8 cellular contexts compared by ENCODE assay signal in genomic region chr2:20050104-20050711, GRCh38. TPM values are rescaled to one million over a fixed set of nuclear protein-coding genes. Genes with fewer than 3 reads are reported as not detected.
A peak's percentile ranks its signal among the peaks of the same experiment; 100 is the strongest.
DNase-seq lines count a peak whose midpoint lies in the region; ATAC-seq and TF ChIP-seq lines count a peak whose summit lies in the region.

No MANE protein-coding gene starts in this region.

- H3K27ac ChIP-seq in AG04450 (ENCODE audit: low read depth, low read length) (peak overlapping the region; percentile 100), liver (ENCODE audit: low read depth in 1 of 2, low read length in 2 of 2) (peak overlapping the region; percentile 99), thyroid gland (peak overlapping the region; percentile 95 to 99 (median 99))

- POLR2A ChIA-PET in AG04450 (lab: Yijun Ruan, JAX), result interaction anchor here (1.1 to 4.6 kb wide), 5 partner anchors 12 to 44 kb away, joined by 3 to 54 read pairs (median 33); no protein-coding TSS in a partner anchor

- H3K36me3 ChIP-seq in liver (ENCODE audit: control insufficient read depth in 4 of 4, insufficient read depth in 3 of 4, low read depth in 1 of 4, low read length in 3 of 4) (peaks cover 0 to 3% (median 0%) of the 10 kb centered on the region in 4 donors), thyroid gland (no peaks in the 10 kb centered on the region)

- DNase-seq in AG04450 (ENCODE audit: low read depth, low spot score) (peak; percentile 47), HK-2 (ENCODE audit: unreplicated experiment) (peak; percentile 10), OCI-M1 (lab: John Stamatoyannopoulos, UW) (peak; percentile 95), astrocyte of the hippocampus (ENCODE audit: low read depth, low spot score) (peak; percentile 68), thyroid gland (no peak), AG08395 (ENCODE audit: low spot score) (no peak)

- H3K4me1 ChIP-seq in liver (ENCODE audit: control insufficient read depth in 4 of 4, insufficient read depth in 4 of 4, low read length in 3 of 4), result peaks cover 2 to 27% (median 21%) of the 10 kb centered on the region in 4 donors
- H3K4me1 ChIP-seq in thyroid gland, result peaks cover 25 to 38% of the 10 kb centered on the region in 2 donors

- no peak for TF ChIP-seq RAD21 in liver (IDR thresholded peaks at IDR 0.05)

- CTCF ChIA-PET in AG04450 (lab: Charles Lee), result interaction anchor here (2.8 to 4.4 kb wide), 2 partner anchors 34 to 44 kb away, joined by 16 to 34 read pairs; no protein-coding TSS in a partner anchor

- WGBS in liver, result 2% methylated on average over 11 of the region's 11 CpGs
- WGBS in thyroid gland, 2 donors, result 1% methylated on average over 11 of the region's 11 CpGs

- H3K9ac ChIP-seq in liver (ENCODE audit: low read depth in 1 of 2, low read length in 2 of 2), result peak overlapping the region; percentile 97 to 99

- ATAC-seq in GM18502 (IDR thresholded peaks at IDR 0.05; ENCODE audit: poor library complexity, unreplicated experiment), result peak; percentile 37

- TF ChIP-seq CTCF in AG04450 (IDR thresholded peaks at IDR 0.05; ENCODE audit: low read depth, low read length) (no peak), liver (IDR thresholded peaks at IDR 0.05; ENCODE audit: low read depth, low read length, missing input control) (no peak), thyroid gland (IDR thresholded peaks at IDR 0.05) (no peak)

- no peak for TF ChIP-seq POLR2A in thyroid gland (IDR thresholded peaks at IDR 0.05)

- peak overlapping the region; percentile 97 for H3K4me3 ChIP-seq in AG04450 (ENCODE audit: low read depth, low read length)
- H3K4me3 ChIP-seq in liver (ENCODE audit: low read depth in 1 of 3, low read length in 3 of 3), result peak overlapping the region; percentile 78 to 97 (median 92)
- peak overlapping the region; percentile 66 to 92 (median 80) for H3K4me3 ChIP-seq in thyroid gland (replicated peaks in 1 of 3)

- H3K9me3 ChIP-seq in AG04450 (ENCODE audit: control insufficient read depth, insufficient read depth, low read length) (no peaks in the 10 kb centered on the region), liver (ENCODE audit: control insufficient read depth in 4 of 4, low read length in 3 of 4) (no peaks in the 10 kb centered on the region), thyroid gland (no peaks in the 10 kb centered on the region)

- H3K27me3 ChIP-seq in AG04450 (ENCODE audit: control insufficient read depth, insufficient read depth, low read length) (no peaks in the 10 kb centered on the region), liver (ENCODE audit: control insufficient read depth in 4 of 4, insufficient read depth in 4 of 4, low read length in 3 of 4) (no peaks in the 10 kb centered on the region), thyroid gland (no peaks in the 10 kb centered on the region)

- intact Hi-C loops in thyroid gland (cut with DNase I), result no loop called here

TF ChIP-seq in liver, 16 proteins besides CTCF, POLR2A, EP300 and RAD21:
- TF ChIP-seq YY1 (IDR thresholded peaks at IDR 0.05) (no peak), NR2F2 (IDR thresholded peaks at IDR 0.05) (no peak), TAF1 (conservative IDR thresholded peaks at IDR 0.05) (no peak), GABPA (IDR thresholded peaks at IDR 0.05 in 1 of 2, conservative IDR thresholded peaks at IDR 0.05 in 1 of 2) (no peak), HNF4A (conservative IDR thresholded peaks at IDR 0.05) (no peak), EGR1 (IDR thresholded peaks at IDR 0.05; ENCODE audit: low read depth in 2 of 2) (no peak), MAX (IDR thresholded peaks at IDR 0.05) (no peak), RXRA (IDR thresholded peaks at IDR 0.05) (no peak), REST (IDR thresholded peaks at IDR 0.05) (no peak), ATF3 (IDR thresholded peaks at IDR 0.05) (no peak), FOXA2 (IDR thresholded peaks at IDR 0.05) (no peak), SP1 (IDR thresholded peaks at IDR 0.05) (no peak), HNF4G (IDR thresholded peaks at IDR 0.05) (no peak)
TF ChIP-seq in liver: peak in this region for 0.

RNA-seq across cellular contexts. Expression of gene LAPTM4A, which starts 1.2 kb away (rescaled TPM):
- polyA plus RNA-seq in AG04450 (2011; rRNA removed), result 1,309 and 1,416 TPM in 2 replicates
- 285 and 391 TPM in 2 replicates for polyA minus RNA-seq in AG04450 (2011; rRNA and poly(A)+ RNA removed)
- total RNA-seq in liver, result 100 to 1,000 TPM in 1 of 2 donors, 10 to 100 TPM in 1; 69.1 to 115 TPM
- polyA plus RNA-seq in liver, result 100 to 1,000 TPM; 129 to 183 TPM
- 100 to 1,000 TPM; 159 to 300 (median 187) TPM for total RNA-seq in thyroid gland

RNA-seq across cellular contexts. Expression of gene MATN3, which starts 37.7 kb away (rescaled TPM):
- polyA plus RNA-seq in AG04450 (2011; rRNA removed) (2.7 and 3.0 TPM in 2 replicates), liver (under 1 TPM in 1 of 2 donors, not detected in 1; 0.10 TPM)
- polyA minus RNA-seq in AG04450 (2011; rRNA and poly(A)+ RNA removed), result 1.4 and 1.6 TPM in 2 replicates
- total RNA-seq in liver (under 1 TPM; 0.05 to 0.08 TPM), thyroid gland (1 to 10 TPM in 1 of 4 donors, under 1 TPM in 2, not detected in 1; 0.27 to 2.3 (median 0.33) TPM)

Comparison
In these comparisons a context has a peak if more than half of its experiments do, and no peak if none do; other contexts are left out.
1. DNase-seq: peak in AG04450 (single experiment), HK-2 (single experiment), OCI-M1 (single experiment) and astrocyte of the hippocampus (single experiment); none in thyroid gland (0 of 2) and AG08395 (single experiment).
2. Peak in every context shown above with its lines, with median percentiles within 50 percentile points of each other: H3K27ac ChIP-seq and H3K4me3 ChIP-seq.